In genomic region chr3:188169826-188170455, GRCh38 we compare ENCODE assay signal across 11 cellular contexts. TPM values are rescaled to one million over a fixed set of nuclear protein-coding genes. Genes with fewer than 3 reads are reported as not detected.
DNase-seq lines count a peak whose midpoint lies in the region; ATAC-seq and TF ChIP-seq lines count a peak whose summit lies in the region.
"Had no signal": no experiment of that assay in that cellular context is flagged by ENCODE, and none has a peak within 500 bp of the region (broad histone marks: within the 10 kb centered on the region; RNA-seq: fewer than 3 reads in every experiment).

No MANE protein-coding gene starts in this region.

- DNase-seq in activated naive CD4-positive, alpha-beta T cell (lab: John Stamatoyannopoulos, UW) = no peak
- DNase-seq in activated naive CD8-positive, alpha-beta T cell treated with anti-CD3 and anti-CD28 coated beads, Interleukin-2, amount 10 ng/mL, durations not matched to agents 7 days and 5 days = no peak
- DNase-seq in right cardiac atrium (peak; percentile 70 to 84 (median 73)), tibial nerve (ENCODE audit: low spot score in 2 of 2) (peak; percentile 58 to 79), progenitor cell of endocrine pancreas (ENCODE audit: low spot score, unreplicated experiment) (no peak), NCI-H1417 treated with DMSO at 0.1 percent for 48 hours (lab: John Stamatoyannopoulos, UW) (no peak)

- WGBS in right cardiac atrium = 68% methylated on average over 10 of the region's 10 CpGs
- WGBS in tibial nerve, 2 donors = 48 to 51% methylated on average over 10 of the region's 10 CpGs

- TF ChIP-seq CTCF in tibial nerve (IDR thresholded peaks at IDR 0.05) (no peak), progenitor cell of endocrine pancreas (IDR thresholded peaks at IDR 0.05; ENCODE audit: unreplicated experiment) (no peak)

- no peaks in the 10 kb centered on the region for H3K9me3 Mint-ChIP-seq in activated naive CD4-positive, alpha-beta T cell treated with anti-CD3 and anti-CD28 coated beads, Interleukin-2, amount 50 U/mL, for 24 hours
- H3K9me3 Mint-ChIP-seq in activated naive CD8-positive, alpha-beta T cell treated with anti-CD3 and anti-CD28 coated beads, Interleukin-2, amount 10 ng/mL, durations not matched to agents 7 days and 5 days = no peaks in the 10 kb centered on the region
- H3K9me3 Mint-ChIP-seq in progenitor cell of endocrine pancreas (ENCODE audit: low read depth) = no peaks in the 10 kb centered on the region

- TF ChIP-seq EP300 in tibial nerve (IDR thresholded peaks at IDR 0.05) = peak in 1 of 2 donors; percentile 8

- peak overlapping the region; percentile 91 for H3K27ac Mint-ChIP-seq in activated naive CD4-positive, alpha-beta T cell treated with anti-CD3 and anti-CD28 coated beads, Interleukin-2, amount 50 U/mL, for 24 hours
- H3K27ac Mint-ChIP-seq in activated naive CD8-positive, alpha-beta T cell treated with anti-CD3 and anti-CD28 coated beads, Interleukin-2, amount 10 ng/mL, durations not matched to agents 7 days and 5 days = peak overlapping the region; percentile 87
- no peak overlapping the region for H3K27ac Mint-ChIP-seq in progenitor cell of endocrine pancreas

- H3K27me3 Mint-ChIP-seq in activated naive CD4-positive, alpha-beta T cell treated with anti-CD3 and anti-CD28 coated beads, Interleukin-2, amount 50 U/mL, for 24 hours = no peaks in the 10 kb centered on the region
- no peaks in the 10 kb centered on the region for H3K27me3 Mint-ChIP-seq in activated naive CD8-positive, alpha-beta T cell treated with anti-CD3 and anti-CD28 coated beads, Interleukin-2, amount 10 ng/mL, durations not matched to agents 7 days and 5 days
- H3K27me3 Mint-ChIP-seq in progenitor cell of endocrine pancreas = no peaks in the 10 kb centered on the region

- POLR2A ChIA-PET in activated naive CD8-positive, alpha-beta T cell treated with anti-CD3 and anti-CD28 coated beads, Interleukin-2, amount 10 ng/mL, durations not matched to agents 7 days and 5 days (lab: Charles Lee) = interaction anchor here (0.8 to 1.3 kb wide), 4 partner anchors 14 to 429 kb away, joined by 3 to 6 read pairs (median 4); partner anchors contain the start of genes BCL6 and LPP

- H3K4me1 ChIP-seq in right cardiac atrium (ENCODE audit: control insufficient read depth, insufficient read depth, low read length) = peaks cover 1% of the 10 kb centered on the region
- H3K4me1 ChIP-seq in tibial nerve = peaks cover 0 to 47% (median 6%) of the 10 kb centered on the region in 4 donors

- no peaks in the 10 kb centered on the region for H3K27me3 ChIP-seq in right cardiac atrium (ENCODE audit: control insufficient read depth, insufficient read depth)
- H3K27me3 ChIP-seq in tibial nerve = no peaks in the 10 kb centered on the region
- H3K27me3 ChIP-seq: neutrophil, suprapubic skin had no signal

- H3K27ac ChIP-seq in right cardiac atrium (ENCODE audit: low read length) = peak overlapping the region; percentile 69
- peak overlapping the region in 3 of 4 donors; percentile 21 to 75 (median 55) for H3K27ac ChIP-seq in tibial nerve
- H3K27ac ChIP-seq: neutrophil, RWPE1, suprapubic skin had no signal

- H3K4me3 ChIP-seq in right cardiac atrium (ENCODE audit: low read length) = no peak overlapping the region
- no peak overlapping the region for H3K4me3 ChIP-seq in tibial nerve
- H3K4me3 ChIP-seq: suprapubic skin had no signal

- H3K36me3 Mint-ChIP-seq in activated naive CD4-positive, alpha-beta T cell treated with anti-CD3 and anti-CD28 coated beads, Interleukin-2, amount 50 U/mL, for 24 hours = peaks cover 2% of the 10 kb centered on the region
- peaks cover 21% of the 10 kb centered on the region for H3K36me3 Mint-ChIP-seq in activated naive CD8-positive, alpha-beta T cell treated with anti-CD3 and anti-CD28 coated beads, Interleukin-2, amount 10 ng/mL, durations not matched to agents 7 days and 5 days
- peaks cover 6% of the 10 kb centered on the region for H3K36me3 Mint-ChIP-seq in progenitor cell of endocrine pancreas (ENCODE audit: insufficient read depth)

- ATAC-seq in activated naive CD8-positive, alpha-beta T cell treated with anti-CD3 and anti-CD28 coated beads, Interleukin-2, amount 10 ng/mL, durations not matched to agents 7 days and 5 days (ENCODE audit: low read depth) = no peak
- ATAC-seq in right cardiac atrium (peak; percentile 65 to 67), HG02642 (IDR thresholded peaks at IDR 0.05; ENCODE audit: poor library complexity, unreplicated experiment) (no peak)

- H3K4me3 Mint-ChIP-seq in activated naive CD4-positive, alpha-beta T cell treated with anti-CD3 and anti-CD28 coated beads, Interleukin-2, amount 50 U/mL, for 24 hours = peak overlapping the region; percentile 5
- H3K4me3 Mint-ChIP-seq in activated naive CD8-positive, alpha-beta T cell treated with anti-CD3 and anti-CD28 coated beads, Interleukin-2, amount 10 ng/mL, durations not matched to agents 7 days and 5 days = peak overlapping the region; percentile 70
- H3K4me3 Mint-ChIP-seq in progenitor cell of endocrine pancreas (ENCODE audit: low read depth) = no peak overlapping the region

- H3K36me3 ChIP-seq in tibial nerve = peaks cover 0 to under 1% (median 0%) of the 10 kb centered on the region in 3 donors
- H3K36me3 ChIP-seq: neutrophil, suprapubic skin had no signal

- H3K4me1 Mint-ChIP-seq in activated naive CD4-positive, alpha-beta T cell treated with anti-CD3 and anti-CD28 coated beads, Interleukin-2, amount 50 U/mL, for 24 hours = peaks cover 47% of the 10 kb centered on the region
- H3K4me1 Mint-ChIP-seq in activated naive CD8-positive, alpha-beta T cell treated with anti-CD3 and anti-CD28 coated beads, Interleukin-2, amount 10 ng/mL, durations not matched to agents 7 days and 5 days = peaks cover 41% of the 10 kb centered on the region
- H3K4me1 Mint-ChIP-seq in progenitor cell of endocrine pancreas (ENCODE audit: low read depth) = peaks cover 45% of the 10 kb centered on the region

- no peak for TF ChIP-seq POLR2A in tibial nerve (IDR thresholded peaks at IDR 0.05)

- intact Hi-C loops in right cardiac atrium (cut with DNase I) = no loop called here

- H3K9me3 ChIP-seq in right cardiac atrium (ENCODE audit: control insufficient read depth, low read length) (no peaks in the 10 kb centered on the region), tibial nerve (no peaks in the 10 kb centered on the region)
- H3K9me3 ChIP-seq: neutrophil, suprapubic skin had no signal

RNA-seq across cellular contexts. Expression of gene LPP, which starts 16.0 kb away (rescaled TPM):
- total RNA-seq in activated naive CD8-positive, alpha-beta T cell treated with anti-CD3 and anti-CD28 coated beads, Interleukin-2, amount 10 ng/mL, durations not matched to agents 7 days and 5 days = 10 to 100 TPM; 49.6 to 54.3 TPM
- total RNA-seq in right cardiac atrium (100 to 1,000 TPM; 141 to 205 (median 171) TPM), tibial nerve (100 to 1,000 TPM; 183 to 293 (median 242) TPM), progenitor cell of endocrine pancreas (131 and 144 TPM in 2 replicates)
- 14.5 TPM for polyA plus RNA-seq in right cardiac atrium

Comparison
In these comparisons a context has a peak if more than half of its experiments do, and no peak if none do; other contexts are left out.
1. DNase-seq: peak in right cardiac atrium (3 of 3) and tibial nerve (2 of 2); none in activated naive CD4-positive, alpha-beta T cell (0 of 4), activated naive CD8-positive, alpha-beta T cell treated with anti-CD3 and anti-CD28 coated beads, Interleukin-2, amount 10 ng/mL, durations not matched to agents 7 days and 5 days (single experiment), progenitor cell of endocrine pancreas (single experiment) and NCI-H1417 treated with DMSO at 0.1 percent for 48 hours (single experiment).
2. ATAC-seq: peak in right cardiac atrium (2 of 2); none in activated naive CD8-positive, alpha-beta T cell treated with anti-CD3 and anti-CD28 coated beads, Interleukin-2, amount 10 ng/mL, durations not matched to agents 7 days and 5 days (single experiment) and HG02642 (single experiment).